ENCODE assay signal across 35 cellular contexts in the genomic region with DNA sequence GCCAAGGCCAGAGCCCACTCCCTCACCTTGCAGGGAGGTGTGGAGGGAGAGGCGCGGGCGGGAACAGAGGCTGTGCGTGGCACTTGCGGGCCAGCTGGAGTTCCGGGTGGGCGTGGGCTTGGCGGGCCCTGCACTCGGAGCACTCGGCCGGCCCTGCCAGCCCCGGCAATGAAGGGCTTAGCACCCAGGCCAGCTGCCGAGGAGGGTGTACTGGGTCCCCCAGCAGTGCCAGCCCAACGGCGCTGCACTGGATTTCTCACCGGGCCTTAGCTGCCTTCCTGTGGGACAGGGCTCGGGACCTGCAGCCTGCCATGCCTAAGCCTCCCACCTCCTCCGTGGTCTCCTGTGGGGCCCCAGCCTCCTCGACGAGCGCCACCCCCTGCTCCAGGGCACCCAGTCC.
"Had no signal": no experiment of that assay in that cellular context is flagged by ENCODE, and none has a peak within 500 bp of the region (broad histone marks: within the 10 kb centered on the region; RNA-seq: fewer than 3 reads in every experiment).

No MANE protein-coding gene starts in this region.

- H3K4me2 ChIP-seq: KMS-11 had no signal

- H3K4me3 ChIP-seq: MG63 had no signal

- H3K27ac ChIP-seq: KMS-11 had no signal

- DNase-seq: Karpas-422, Kasumi-1, KG1, MG63, MM.1S, MV-4-11, NCI-H1092, NCI-H1092 treated with DMSO at 0.1 percent for 48 hours, NCI-H1105, NCI-H1105 treated with DMSO at 0.1 percent for 48 hours, NCI-H1417, NCI-H1417 treated with DMSO at 0.1 percent for 48 hours, NCI-H1436, NCI-H1436 treated with DMSO at 0.1 percent for 48 hours, NCI-H146, NCI-H1694, NCI-H1694 treated with DMSO at 0.1 percent for 48 hours, NCI-H187, NCI-H187 treated with DMSO at 0.1 percent for 48 hours, NCI-H1930, NCI-H2029, NCI-H2029 treated with DMSO at 0.1 percent for 48 hours, NCI-H2081, NCI-H2081 treated with DMSO at 0.1 percent for 48 hours, NCI-H2107, NCI-H2171, NCI-H2171 treated with DMSO at 0.1 percent for 48 hours, NCI-H2227 treated with DMSO at 0.1 percent for 48 hours, NCI-H226, NCI-H345, NCI-H446, NCI-H446 treated with DMSO at 0.1 percent for 48 hours, NCI-H510A, NCI-H510A treated with DMSO at 0.1 percent for 48 hours had no signal

- H3K27me3 ChIP-seq: MG63 had no signal

- H3K9ac ChIP-seq: KMS-11 had no signal
